In the genomic region with DNA sequence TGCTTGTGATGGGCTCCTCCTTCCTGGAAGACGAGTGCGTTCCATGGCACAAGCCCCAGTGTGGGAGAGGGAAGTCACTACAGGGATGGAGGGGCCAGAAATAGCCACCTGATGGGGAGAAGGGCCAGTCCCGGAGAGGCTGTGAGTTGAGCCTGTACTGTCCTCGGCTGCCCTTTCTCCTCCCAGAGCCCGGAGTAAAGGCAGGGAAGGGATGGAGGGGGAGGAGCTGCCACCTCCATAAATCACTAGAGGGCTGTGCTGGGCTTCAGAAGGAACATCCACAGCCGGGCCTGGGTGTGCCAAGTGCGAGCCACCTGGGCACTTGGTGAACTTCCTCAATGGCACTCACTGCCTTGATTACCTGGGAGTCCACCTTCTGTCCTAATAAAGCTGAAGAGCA, we compare ENCODE assay signal across 17 cellular contexts.
"Had no signal": no experiment of that assay in that cellular context is flagged by ENCODE, and none has a peak within 500 bp of the region (broad histone marks: within the 10 kb centered on the region; RNA-seq: fewer than 3 reads in every experiment).

No MANE protein-coding gene starts in this region.

- H3K27ac ChIP-seq: tibial artery had no signal

- H3K27me3 Mint-ChIP-seq: activated CD4-positive, alpha-beta memory T cell treated with anti-CD3 and anti-CD28 coated beads, Interleukin-2, amount 10 ng/mL, durations not matched to agents 7 days and 5 days; activated CD4-positive, alpha-beta T cell treated with anti-CD3 and anti-CD28 coated beads, Interleukin-2, amount 10 ng/mL, durations not matched to agents 24 days and 14 days; activated naive CD4-positive, alpha-beta T cell treated with anti-CD3 and anti-CD28 coated beads, Interleukin-2, amount 10 ng/mL, durations not matched to agents 7 days and 5 days; dendritic cell treated with granulocyte-macrophage colony-stimulating factor and Interleukin-4, amounts not matched to agents 40 ng/mL and 50 ng/mL, for 4 days; stimulated activated naive CD8-positive, alpha-beta T cell treated with anti-CD3 and anti-CD28 coated beads, Interleukin-15, Interleukin-2, amounts not matched to agents 100 ng/mL and 50 ng/mL, for 24 hours had no signal

- H3K4me1 Mint-ChIP-seq: activated CD4-positive, alpha-beta memory T cell treated with anti-CD3 and anti-CD28 coated beads, Interleukin-2, amount 10 ng/mL, durations not matched to agents 7 days and 5 days; activated CD4-positive, alpha-beta T cell treated with anti-CD3 and anti-CD28 coated beads, Interleukin-2, amount 10 ng/mL, durations not matched to agents 24 days and 14 days; activated naive CD4-positive, alpha-beta T cell treated with anti-CD3 and anti-CD28 coated beads, Interleukin-2, amount 10 ng/mL, durations not matched to agents 7 days and 5 days had no signal

- H3K4me3 Mint-ChIP-seq: activated CD4-positive, alpha-beta memory T cell treated with anti-CD3 and anti-CD28 coated beads, Interleukin-2, amount 10 ng/mL, durations not matched to agents 7 days and 5 days; activated CD4-positive, alpha-beta T cell treated with anti-CD3 and anti-CD28 coated beads, Interleukin-2, amount 10 ng/mL, durations not matched to agents 24 days and 14 days; activated naive CD4-positive, alpha-beta T cell treated with anti-CD3 and anti-CD28 coated beads, Interleukin-2, amount 10 ng/mL, durations not matched to agents 7 days and 5 days; dendritic cell treated with granulocyte-macrophage colony-stimulating factor and Interleukin-4, amounts not matched to agents 40 ng/mL and 50 ng/mL, for 4 days; nephron; stimulated activated naive CD8-positive, alpha-beta T cell treated with anti-CD3 and anti-CD28 coated beads, Interleukin-15, Interleukin-2, amounts not matched to agents 100 ng/mL and 50 ng/mL, for 24 hours had no signal

- H3K4me3 ChIP-seq: tibial artery had no signal

- H3K27ac Mint-ChIP-seq: activated CD4-positive, alpha-beta memory T cell treated with anti-CD3 and anti-CD28 coated beads, Interleukin-2, amount 10 ng/mL, durations not matched to agents 7 days and 5 days; activated CD4-positive, alpha-beta T cell treated with anti-CD3 and anti-CD28 coated beads, Interleukin-2, amount 10 ng/mL, durations not matched to agents 24 days and 14 days; activated naive CD4-positive, alpha-beta T cell treated with anti-CD3 and anti-CD28 coated beads, Interleukin-2, amount 10 ng/mL, durations not matched to agents 7 days and 5 days; dendritic cell treated with granulocyte-macrophage colony-stimulating factor and Interleukin-4, amounts not matched to agents 40 ng/mL and 50 ng/mL, for 4 days; nephron; stimulated activated naive CD8-positive, alpha-beta T cell treated with anti-CD3 and anti-CD28 coated beads, Interleukin-15, Interleukin-2, amounts not matched to agents 100 ng/mL and 50 ng/mL, for 24 hours had no signal

- ATAC-seq: activated CD4-positive, CD25-positive, alpha-beta regulatory T cell treated with anti-CD3 and anti-CD28 coated beads, Interleukin-2, amount 50 U/mL, for 24 hours had no signal

- H3K9me3 Mint-ChIP-seq: activated CD4-positive, alpha-beta memory T cell treated with anti-CD3 and anti-CD28 coated beads, Interleukin-2, amount 10 ng/mL, durations not matched to agents 7 days and 5 days; activated CD4-positive, alpha-beta T cell treated with anti-CD3 and anti-CD28 coated beads, Interleukin-2, amount 10 ng/mL, durations not matched to agents 24 days and 14 days; activated naive CD4-positive, alpha-beta T cell treated with anti-CD3 and anti-CD28 coated beads, Interleukin-2, amount 10 ng/mL, durations not matched to agents 7 days and 5 days; dendritic cell treated with granulocyte-macrophage colony-stimulating factor and Interleukin-4, amounts not matched to agents 40 ng/mL and 50 ng/mL, for 4 days; nephron; stimulated activated naive CD8-positive, alpha-beta T cell treated with anti-CD3 and anti-CD28 coated beads, Interleukin-15, Interleukin-2, amounts not matched to agents 100 ng/mL and 50 ng/mL, for 24 hours had no signal

- H3K9me3 ChIP-seq: tibial artery had no signal

- DNase-seq: activated CD4-positive, alpha-beta memory T cell treated with anti-CD3 and anti-CD28 coated beads, Interleukin-2, amount 10 ng/mL, durations not matched to agents 7 days and 5 days; activated CD4-positive, alpha-beta T cell treated with anti-CD3 and anti-CD28 coated beads, Interleukin-2, amount 10 ng/mL, durations not matched to agents 24 days and 14 days; activated effector memory CD4-positive, alpha-beta T cell treated with anti-CD3 and anti-CD28 coated beads, Interleukin-2, amount 50 U/mL, for 16 hours; activated naive CD4-positive, alpha-beta T cell treated with anti-CD3 and anti-CD28 coated beads, Interleukin-2, amount 10 ng/mL, durations not matched to agents 7 days and 5 days; amygdala; effector CD4-positive, alpha-beta T cell; erythroblast; foreskin fibroblast; midbrain; occipital lobe; retina; stimulated activated CD4-positive, alpha-beta T cell treated with anti-CD3 and anti-CD28 coated beads, Interleukin-4, amount 100 ng/mL, for 4 hours; tibial artery had no signal

- H3K27me3 ChIP-seq: tibial artery had no signal

- H3K36me3 Mint-ChIP-seq: activated naive CD4-positive, alpha-beta T cell treated with anti-CD3 and anti-CD28 coated beads, Interleukin-2, amount 10 ng/mL, durations not matched to agents 7 days and 5 days had no signal
